Comparison of ENCODE assay signal across 15 cellular contexts in genomic region chr4:173446416-173446815, GRCh38. TPM values are rescaled to one million over a fixed set of nuclear protein-coding genes. Genes with fewer than 3 reads are reported as not detected.
DNase-seq lines count a peak whose midpoint lies in the region; ATAC-seq, FAIRE-seq and TF ChIP-seq lines count a peak whose summit lies in the region.
"Had no signal": no experiment of that assay in that cellular context is flagged by ENCODE, and none has a peak within 500 bp of the region (broad histone marks: within the 10 kb centered on the region; RNA-seq: fewer than 3 reads in every experiment).

No MANE protein-coding gene starts in this region.

- DNase-seq in GM18507 (ENCODE audit: extremely low spot score, insufficient read length, low read depth) (no peak), islet precursor cell (no peak), transverse colon (no peak), NCI-H2029 (lab: John Stamatoyannopoulos, UW) (no peak)
- DNase-seq in activated T-cell treated with anti-CD3 and anti-CD28 coated beads, Interleukin-2, amount 50 U/mL, for 48 hours: no peak
- DNase-seq: activated CD4-positive, alpha-beta T cell treated with anti-CD3 and anti-CD28 coated beads, Interleukin-2, amount 10 ng/mL, durations not matched to agents 7 days and 5 days; activated naive CD4-positive, alpha-beta T cell treated with anti-CD3 and anti-CD28 coated beads for 36 hours; GDM1; NCI-H69; SK-N-SH had no signal

- no peaks in the 10 kb centered on the region for H3K27me3 ChIP-seq in transverse colon

- no peak overlapping the region for H3K27ac ChIP-seq in transverse colon

- peaks cover 0 to 6% (median 1%) of the 10 kb centered on the region in 4 donors for H3K4me1 ChIP-seq in transverse colon

- ATAC-seq in GM19467 (IDR thresholded peaks at IDR 0.05; ENCODE audit: unreplicated experiment) (peak; percentile 90), HG02884 (IDR thresholded peaks at IDR 0.05; ENCODE audit: unreplicated experiment) (peak; percentile 83), HG03520 (IDR thresholded peaks at IDR 0.05; ENCODE audit: unreplicated experiment) (peak; percentile 95)

- H3K9me3 ChIP-seq in transverse colon: no peaks in the 10 kb centered on the region
- H3K9me3 ChIP-seq: SK-N-SH had no signal

- FAIRE-seq in GM18507 (lab: Jason Lieb, UNC): peak; percentile 45
- FAIRE-seq: keratinocyte had no signal

- in situ Hi-C loops in transverse colon (cut with MboI; ENCODE audit: low pct_ligation_motif_present in 1 of 4, low pct_unique_long_range_greater_than_20kb in 1 of 4, low sequenced_read_pairs in 3 of 4): no loop called here

- H3K4me3 ChIP-seq in transverse colon: no peak overlapping the region

- 84% methylated on average over 1 of the region's 1 CpG; no CpG with 5 or more reads in 1 of the 2 donors for WGBS in transverse colon (ENCODE audit: low coverage in 1 of 2), 2 donors

- no peak for TF ChIP-seq EP300 in transverse colon (IDR thresholded peaks at IDR 0.05; ENCODE audit: low read depth)

- TF ChIP-seq CTCF in transverse colon (IDR thresholded peaks at IDR 0.05): no peak

- no peak for TF ChIP-seq POLR2A in transverse colon (IDR thresholded peaks at IDR 0.05)

- no peaks in the 10 kb centered on the region for H3K36me3 ChIP-seq in transverse colon

- intact Hi-C loops in transverse colon (cut with DNase I; ENCODE audit: low total_unique reads): no loop called here

RNA-seq across cellular contexts. Expression of gene SCRG1, which starts 47.5 kb away (rescaled TPM):
- total RNA-seq in transverse colon: 1 to 10 TPM in 2 of 4 donors, under 1 TPM in 2; 0.32 to 1.4 (median 1.0) TPM
- total RNA-seq: activated CD4-positive, alpha-beta T cell treated with anti-CD3 and anti-CD28 coated beads, Interleukin-2, amount 10 ng/mL, durations not matched to agents 7 days and 5 days; activated naive CD4-positive, alpha-beta T cell treated with anti-CD3 and anti-CD28 coated beads for 36 hours; B cell had no signal
